Comparison of ENCODE assay signal across 15 cellular contexts in the genomic region with DNA sequence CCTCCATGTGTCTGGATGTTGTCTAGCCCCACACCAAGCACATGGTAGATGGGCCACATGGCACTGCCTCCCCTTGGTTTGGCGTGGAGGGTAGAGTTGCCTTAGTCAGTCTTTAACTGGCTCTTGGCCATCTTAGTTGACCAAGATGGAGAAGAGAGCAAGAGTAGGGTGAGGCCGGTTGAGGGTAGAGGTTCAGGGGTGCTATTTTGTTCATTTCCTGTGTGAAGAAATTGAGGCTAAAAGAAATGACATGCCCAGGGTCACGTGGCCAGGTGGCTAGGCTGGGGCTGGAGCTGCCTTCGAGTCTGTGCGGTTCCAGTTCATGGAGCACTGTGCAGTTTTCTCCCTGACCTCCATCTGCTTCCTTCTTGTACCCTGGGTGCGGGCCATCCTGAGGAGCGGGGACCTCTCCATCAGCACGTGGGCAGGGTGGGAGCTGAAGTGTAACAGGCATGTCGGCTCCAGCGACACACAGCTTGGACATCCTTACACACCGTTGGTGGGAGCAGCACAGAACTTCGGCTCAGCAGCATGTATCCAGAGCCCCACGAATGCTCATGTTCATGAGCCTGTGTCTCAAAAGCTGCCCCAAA.
DNase-seq lines count a peak whose midpoint lies in the region; ATAC-seq and TF ChIP-seq lines count a peak whose summit lies in the region.
"Had no signal": no experiment of that assay in that cellular context is flagged by ENCODE, and none has a peak within 500 bp of the region (broad histone marks: within the 10 kb centered on the region; RNA-seq: fewer than 3 reads in every experiment).

No MANE protein-coding gene starts in this region.

- H3K79me1 ChIP-seq in H9 (ENCODE audit: insufficient read depth, low read depth, low read length, poor library complexity, severe bottlenecking), result no peaks in the 10 kb centered on the region

- H3K23ac ChIP-seq in H9 (ENCODE audit: insufficient read length, low read depth, low read length), result no peak overlapping the region

- H3K4me3 ChIP-seq in GM23338, result no peak overlapping the region
- H3K4me3 ChIP-seq: GM23248 had no signal

- no peak overlapping the region for H4K8ac ChIP-seq in H9 (replicated peaks; ENCODE audit: insufficient read length, low read depth, low read length)

- H2BK20ac ChIP-seq in H9 (ENCODE audit: low read depth, low read length, poor library complexity, severe bottlenecking), result no peak overlapping the region

- H3K27me3 Mint-ChIP-seq in activated CD4-positive, alpha-beta T cell treated with anti-CD3 and anti-CD28 coated beads, Interleukin-2, amount 10 ng/mL, durations not matched to agents 24 days and 14 days, result peaks cover 21% of the 10 kb centered on the region
- H3K27me3 Mint-ChIP-seq in effector memory CD8-positive, alpha-beta T cell, result peaks cover 2 to 3% of the 10 kb centered on the region in 2 donors
- H3K27me3 Mint-ChIP-seq in neural crest cell (ENCODE audit: low read depth), result no peaks in the 10 kb centered on the region
- no peaks in the 10 kb centered on the region for H3K27me3 Mint-ChIP-seq in H9 (ENCODE audit: low read depth)
- H3K27me3 Mint-ChIP-seq in GM23338 (ENCODE audit: insufficient read depth, low read depth, poor library complexity), result peaks cover 3% of the 10 kb centered on the region

- H4K5ac ChIP-seq in H9 (ENCODE audit: insufficient read length, low read depth, low read length), result no peak overlapping the region

- H3T11ph ChIP-seq in H9 (ENCODE audit: low read length), result no peak overlapping the region

- H3K27ac ChIP-seq in H9 (ENCODE audit: insufficient read length, low read depth, low read length) (no peak overlapping the region), GM23338 (ENCODE audit: low read depth) (no peak overlapping the region)
- H3K27ac ChIP-seq: 22Rv1, C4-2B, GM23248 had no signal

- no peaks in the 10 kb centered on the region for H3F3A ChIP-seq in GM23338 (replicated peaks; ENCODE audit: low read depth)

- H4K91ac ChIP-seq in H9 (ENCODE audit: insufficient read length, low read depth, low read length), result no peak overlapping the region

- H3K9me2 ChIP-seq in GM23338 (ENCODE audit: insufficient read depth), result no peaks in the 10 kb centered on the region

- peaks cover 7% of the 10 kb centered on the region; the same call in 1 of the 2 replicates for H3K4me1 ChIP-seq in H9 (ENCODE audit: insufficient read depth, low read length)
- H3K4me1 ChIP-seq in GM23338 (ENCODE audit: insufficient read depth), result peaks cover 26% of the 10 kb centered on the region

- ATAC-seq in effector memory CD8-positive, alpha-beta T cell (replicated peaks), result peak; percentile 45
- no peak for ATAC-seq in GM23338

- H3K79me2 ChIP-seq in H9 (ENCODE audit: insufficient read depth, low read length) (no peaks in the 10 kb centered on the region), GM23338 (replicated peaks; ENCODE audit: insufficient read depth) (no peaks in the 10 kb centered on the region)

- H3K56ac ChIP-seq in H9 (ENCODE audit: insufficient read length, low read depth, low read length), result no peak overlapping the region

- DNase-seq in activated CD4-positive, alpha-beta T cell treated with anti-CD3 and anti-CD28 coated beads, Interleukin-2, amount 10 ng/mL, durations not matched to agents 24 days and 14 days, result no peak
- no peak for DNase-seq in activated CD4-positive, alpha-beta T cell treated with anti-CD3 and anti-CD28 coated beads, Interleukin-2, amount 50 U/mL, for 4 hours
- no peak for DNase-seq in effector memory CD8-positive, alpha-beta T cell
- DNase-seq in neural crest cell (ENCODE audit: low read depth, low spot score) (no peak), H9 (no peak), NCI-H2171 (lab: John Stamatoyannopoulos, UW) (no peak), GM23338 (ENCODE audit: low spot score) (no peak)
- DNase-seq: CD4-positive, alpha-beta memory T cell; DMS153; DMS79 treated with DMSO at 0.1 percent for 48 hours; EL; GM23248; H7 had no signal

- no peaks in the 10 kb centered on the region for H3K36me3 Mint-ChIP-seq in activated CD4-positive, alpha-beta T cell treated with anti-CD3 and anti-CD28 coated beads, Interleukin-2, amount 10 ng/mL, durations not matched to agents 24 days and 14 days (ENCODE audit: low read depth)
- no peaks in the 10 kb centered on the region for H3K36me3 Mint-ChIP-seq in effector memory CD8-positive, alpha-beta T cell (ENCODE audit: insufficient read depth)
- H3K36me3 Mint-ChIP-seq in neural crest cell (ENCODE audit: low read depth) (peaks cover 6% of the 10 kb centered on the region), H9 (ENCODE audit: insufficient read depth in 1 of 3, low read depth in 3 of 3) (no peaks in the 10 kb centered on the region), GM23338 (ENCODE audit: low read depth) (no peaks in the 10 kb centered on the region)
- H3K36me3 Mint-ChIP-seq: CD4-positive, alpha-beta memory T cell had no signal

- no peak overlapping the region for H3K9ac ChIP-seq in H9 (ENCODE audit: extremely low read depth, insufficient read length, low read length)
- H3K9ac ChIP-seq: GM23248 had no signal

- H3K4me2 ChIP-seq in H9 (ENCODE audit: insufficient read depth, insufficient read length, low read length) (no peak overlapping the region), GM23338 (no peak overlapping the region)

- no peak overlapping the region for H2BK12ac ChIP-seq in H9 (ENCODE audit: insufficient read length, low read depth, low read length)

- no peaks in the 10 kb centered on the region for H4K20me1 ChIP-seq in H9 (ENCODE audit: control insufficient read depth, insufficient read depth, insufficient read length)
- H4K20me1 ChIP-seq in GM23338 (replicated peaks; ENCODE audit: insufficient read depth), result peaks cover 17% of the 10 kb centered on the region; the same call in 1 of the 2 replicates

- no peak overlapping the region for H2BK5ac ChIP-seq in H9 (ENCODE audit: insufficient read length, low read length)

- intact Hi-C loops in activated CD4-positive, alpha-beta T cell treated with anti-CD3 and anti-CD28 coated beads, Interleukin-2, amount 10 ng/mL, durations not matched to agents 24 days and 14 days (cut with micrococcal nuclease), result no loop called here

- peaks cover 8% of the 10 kb centered on the region for H3K4me1 Mint-ChIP-seq in activated CD4-positive, alpha-beta T cell treated with anti-CD3 and anti-CD28 coated beads, Interleukin-2, amount 10 ng/mL, durations not matched to agents 24 days and 14 days
- peaks cover 19% of the 10 kb centered on the region in 2 donors for H3K4me1 Mint-ChIP-seq in effector memory CD8-positive, alpha-beta T cell (ENCODE audit: low read depth in 2 of 2)
- H3K4me1 Mint-ChIP-seq in neural crest cell (peaks cover 36% of the 10 kb centered on the region), H9 (peaks cover 25 to 29% of the 10 kb centered on the region in 2 experiments), GM23338 (peaks cover 46% of the 10 kb centered on the region)

- H3K18ac ChIP-seq in H9 (ENCODE audit: insufficient read length, low read depth, low read length), result no peak overlapping the region

- peak overlapping the region; percentile 66 for H3K27ac Mint-ChIP-seq in activated CD4-positive, alpha-beta T cell treated with anti-CD3 and anti-CD28 coated beads, Interleukin-2, amount 10 ng/mL, durations not matched to agents 24 days and 14 days
- peak overlapping the region in 1 of 2 donors; percentile 70 for H3K27ac Mint-ChIP-seq in effector memory CD8-positive, alpha-beta T cell
- peak overlapping the region; percentile 62 for H3K27ac Mint-ChIP-seq in neural crest cell (ENCODE audit: unreplicated experiment)
- no peak overlapping the region; a peak in 1 of 7 replicates for H3K27ac Mint-ChIP-seq in H9
- H3K27ac Mint-ChIP-seq in GM23338, result no peak overlapping the region

- H3K4ac ChIP-seq in H9 (ENCODE audit: low read depth, low read length), result no peak overlapping the region

- H2AK5ac ChIP-seq in H9 (ENCODE audit: insufficient read length, low read length), result no peak overlapping the region

- H2BK15ac ChIP-seq in H9 (ENCODE audit: low read depth, low read length), result no peak overlapping the region

- H3K9me3 Mint-ChIP-seq in activated CD4-positive, alpha-beta T cell treated with anti-CD3 and anti-CD28 coated beads, Interleukin-2, amount 10 ng/mL, durations not matched to agents 24 days and 14 days, result no peaks in the 10 kb centered on the region
- H3K9me3 Mint-ChIP-seq in effector memory CD8-positive, alpha-beta T cell, result no peaks in the 10 kb centered on the region
- H3K9me3 Mint-ChIP-seq in neural crest cell, result no peaks in the 10 kb centered on the region
- H3K9me3 Mint-ChIP-seq in H9, result no peaks in the 10 kb centered on the region
- H3K9me3 Mint-ChIP-seq in GM23338, result no peaks in the 10 kb centered on the region
- H3K9me3 Mint-ChIP-seq: CD4-positive, alpha-beta memory T cell had no signal

- no peak overlapping the region for H2BK120ac ChIP-seq in H9 (ENCODE audit: low read depth, low read length, poor library complexity, severe bottlenecking)

- H2AFZ ChIP-seq in H9 (ENCODE audit: low read length) (no peak overlapping the region), GM23338 (no peak overlapping the region)
- H2AFZ ChIP-seq: GM23248 had no signal

- 0 out of 2 replicates have a peak, but pooled peaks cover 3% of the 10 kb centered on the region for H3K36me3 ChIP-seq in GM23338 (ENCODE audit: insufficient read depth)

- H3K23me2 ChIP-seq in H9 (ENCODE audit: insufficient read length, low read depth, low read length, poor library complexity, severe bottlenecking), result peaks cover 3% of the 10 kb centered on the region

- WGBS in H9 (ENCODE audit: extremely low coverage, insufficient read length, low lambda C conversion rate), result no CpG with 5 or more reads among the region's 13 CpGs

- no peak overlapping the region for H3K4me3 Mint-ChIP-seq in activated CD4-positive, alpha-beta T cell treated with anti-CD3 and anti-CD28 coated beads, Interleukin-2, amount 10 ng/mL, durations not matched to agents 24 days and 14 days
- peak overlapping the region; percentile 2 to 53 for H3K4me3 Mint-ChIP-seq in effector memory CD8-positive, alpha-beta T cell
- no peak overlapping the region for H3K4me3 Mint-ChIP-seq in neural crest cell
- no peak overlapping the region for H3K4me3 Mint-ChIP-seq in H9
- no peak overlapping the region for H3K4me3 Mint-ChIP-seq in GM23338
- H3K4me3 Mint-ChIP-seq: CD4-positive, alpha-beta memory T cell had no signal

- H3K14ac ChIP-seq in H9 (ENCODE audit: insufficient read depth, low read length), result no peak overlapping the region

- no peaks in the 10 kb centered on the region for H3K9me3 ChIP-seq in H9 (ENCODE audit: control insufficient read depth, low read depth, low read length)

- no peaks in the 10 kb centered on the region for H3K27me3 ChIP-seq in H9 (ENCODE audit: insufficient read depth, low read length)
- no peaks in the 10 kb centered on the region for H3K27me3 ChIP-seq in GM23338 (ENCODE audit: insufficient read depth)

- TF ChIP-seq CTCF in neural crest cell (conservative IDR thresholded peaks at IDR 0.05), result no peak
- TF ChIP-seq CTCF in H9 (conservative IDR thresholded peaks at IDR 0.05), result no peak
- TF ChIP-seq CTCF in GM23338 (conservative IDR thresholded peaks at IDR 0.05; ENCODE audit: low read depth in 2 of 2), result no peak

TF ChIP-seq in GM23338, 12 proteins besides CTCF, POLR2A, EP300 and RAD21 (continues in another document):
- TF ChIP-seq EZH2phosphoT487 (IDR thresholded peaks at IDR 0.05; ENCODE audit: unreplicated experiment), result no peak
- TF ChIP-seq POLR2AphosphoS5 (IDR thresholded peaks at IDR 0.05; ENCODE audit: low read depth), result no peak
- no peak for TF ChIP-seq EZH2 (IDR thresholded peaks at IDR 0.05; ENCODE audit: low read depth, unreplicated experiment)
- TF ChIP-seq ZNF331 (CRISPR knock-in tag; IDR thresholded peaks at IDR 0.05; ENCODE audit: low read depth), result no peak

Comparison
In these comparisons a context has a peak if more than half of its experiments do, and no peak if none do; other contexts are left out.
1. H3K27ac Mint-ChIP-seq: peak in activated CD4-positive, alpha-beta T cell treated with anti-CD3 and anti-CD28 coated beads, Interleukin-2, amount 10 ng/mL, durations not matched to agents 24 days and 14 days (single experiment) and neural crest cell (single experiment); none in H9 (0 of 3) and GM23338 (single experiment).
2. H3K4me3 Mint-ChIP-seq: peak in effector memory CD8-positive, alpha-beta T cell (2 of 2); none in activated CD4-positive, alpha-beta T cell treated with anti-CD3 and anti-CD28 coated beads, Interleukin-2, amount 10 ng/mL, durations not matched to agents 24 days and 14 days (single experiment), neural crest cell (single experiment), H9 (0 of 2) and GM23338 (single experiment).